ENCODE assay signal across 9 cellular contexts in the genomic region with DNA sequence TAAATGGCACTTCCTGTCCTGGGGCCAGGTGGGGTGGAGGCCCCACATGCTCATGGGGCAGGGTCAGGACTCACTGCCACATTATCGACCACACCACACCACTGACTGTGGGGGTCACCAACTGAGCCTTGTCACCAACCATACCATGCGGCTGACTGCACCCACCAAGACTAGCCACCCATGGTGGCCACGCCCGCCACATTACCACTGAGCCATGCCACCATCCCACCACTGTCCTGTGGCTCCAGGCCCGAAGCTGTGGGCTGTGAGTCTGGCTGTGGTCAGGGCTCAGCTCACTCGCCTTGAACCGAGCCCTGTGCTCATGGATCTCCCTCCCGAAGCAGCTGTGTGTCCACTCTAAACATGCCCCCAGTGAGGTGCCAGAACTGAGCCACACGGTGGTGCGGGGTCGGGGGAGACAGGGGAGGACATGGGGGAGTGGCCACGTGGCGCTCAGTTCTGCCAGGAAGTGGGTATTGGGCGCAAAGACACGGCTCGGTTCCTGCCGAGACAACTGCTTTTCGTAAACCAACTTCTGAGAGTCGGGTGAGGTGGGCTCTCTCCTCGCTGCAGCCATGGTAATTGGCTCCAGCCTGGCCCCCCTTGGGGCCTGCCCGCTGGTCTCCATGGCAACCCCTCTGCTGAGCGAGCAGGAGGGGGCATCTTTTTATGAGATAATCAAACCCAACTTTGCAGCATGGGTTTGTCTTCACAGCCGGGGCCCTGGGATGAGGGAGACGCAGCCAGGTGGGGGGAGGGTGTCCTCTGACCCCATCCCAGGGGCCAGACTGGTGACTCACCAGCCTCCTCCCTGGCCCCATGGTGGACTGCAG. TPM values are rescaled to one million over a fixed set of nuclear protein-coding genes. Genes with fewer than 3 reads are reported as not detected.
DNase-seq lines count a peak whose midpoint lies in the region; FAIRE-seq and TF ChIP-seq lines count a peak whose summit lies in the region.
"Had no signal": no experiment of that assay in that cellular context is flagged by ENCODE, and none has a peak within 500 bp of the region (broad histone marks: within the 10 kb centered on the region; RNA-seq: fewer than 3 reads in every experiment).

No MANE protein-coding gene starts in this region.

- H3K27me3 Mint-ChIP-seq in activated naive CD4-positive, alpha-beta T cell treated with anti-CD3 and anti-CD28 coated beads, Interleukin-2, amount 50 U/mL, for 24 hours, result no peaks in the 10 kb centered on the region
- H3K27me3 Mint-ChIP-seq in progenitor cell of endocrine pancreas, result peaks cover 3% of the 10 kb centered on the region

- peak overlapping the region; percentile 85 for H3K27ac Mint-ChIP-seq in activated naive CD4-positive, alpha-beta T cell treated with anti-CD3 and anti-CD28 coated beads, Interleukin-2, amount 50 U/mL, for 24 hours
- peak overlapping the region; percentile 73 for H3K27ac Mint-ChIP-seq in progenitor cell of endocrine pancreas

- DNase-seq in GM19239 (ENCODE audit: insufficient read length, low spot score) (peak; percentile 66), T-helper 2 cell (peak in 3 of 5 experiments; percentile 7 to 72 (median 70)), progenitor cell of endocrine pancreas (ENCODE audit: low spot score, unreplicated experiment) (no peak), posterior cingulate gyrus (no peak), NOMO-1 treated with dmso at 0.1 percent for 144 hours (lab: John Stamatoyannopoulos, UW; ENCODE audit: unreplicated experiment) (no peak), NOMO-1 treated with DMSO at 0.1 percent for 48 hours (lab: John Stamatoyannopoulos, UW; ENCODE audit: unreplicated experiment) (no peak), SIG-M5 treated with dmso at 0.1 percent for 504 hours (lab: John Stamatoyannopoulos, UW; ENCODE audit: unreplicated experiment) (no peak)
- DNase-seq: left ventricle myocardium superior had no signal

- no peaks in the 10 kb centered on the region for H3K9me3 Mint-ChIP-seq in activated naive CD4-positive, alpha-beta T cell treated with anti-CD3 and anti-CD28 coated beads, Interleukin-2, amount 50 U/mL, for 24 hours
- H3K9me3 Mint-ChIP-seq in progenitor cell of endocrine pancreas (ENCODE audit: low read depth), result no peaks in the 10 kb centered on the region

- H3K36me3 Mint-ChIP-seq in activated naive CD4-positive, alpha-beta T cell treated with anti-CD3 and anti-CD28 coated beads, Interleukin-2, amount 50 U/mL, for 24 hours, result no peaks in the 10 kb centered on the region
- H3K36me3 Mint-ChIP-seq in progenitor cell of endocrine pancreas (ENCODE audit: insufficient read depth), result peaks cover 3% of the 10 kb centered on the region

- H3K4me3 Mint-ChIP-seq in activated naive CD4-positive, alpha-beta T cell treated with anti-CD3 and anti-CD28 coated beads, Interleukin-2, amount 50 U/mL, for 24 hours, result peak overlapping the region; percentile 61
- H3K4me3 Mint-ChIP-seq in progenitor cell of endocrine pancreas (ENCODE audit: low read depth), result no peak overlapping the region

- H3K4me1 Mint-ChIP-seq in activated naive CD4-positive, alpha-beta T cell treated with anti-CD3 and anti-CD28 coated beads, Interleukin-2, amount 50 U/mL, for 24 hours, result peaks cover 40% of the 10 kb centered on the region
- H3K4me1 Mint-ChIP-seq in progenitor cell of endocrine pancreas (ENCODE audit: low read depth), result peaks cover 26% of the 10 kb centered on the region

- TF ChIP-seq CTCF in progenitor cell of endocrine pancreas (IDR thresholded peaks at IDR 0.05; ENCODE audit: unreplicated experiment), result no peak

- intact Hi-C loops in posterior cingulate gyrus (cut with DNase I), result no loop called here

- peak; percentile 71 for FAIRE-seq in GM19239 (lab: Jason Lieb, UNC)

RNA-seq across cellular contexts. Expression of a gene that starts 23.2 kb away (rescaled TPM):
- total RNA-seq in progenitor cell of endocrine pancreas, result 30.8 and 36.0 TPM in 2 replicates

Comparison
In these comparisons a context has a peak if more than half of its experiments do, and no peak if none do; other contexts are left out.
1. DNase-seq: peak in GM19239 (single experiment) and T-helper 2 cell (3 of 5); none in progenitor cell of endocrine pancreas (single experiment), posterior cingulate gyrus (0 of 10), NOMO-1 treated with dmso at 0.1 percent for 144 hours (single experiment), NOMO-1 treated with DMSO at 0.1 percent for 48 hours (single experiment) and SIG-M5 treated with dmso at 0.1 percent for 504 hours (single experiment).